1 cellular context compared by ENCODE assay signal in genomic region chr11:43197357-43197756, GRCh38.
TF ChIP-seq lines count a peak whose summit lies in the region.

No MANE protein-coding gene starts in this region.

TF ChIP-seq in GM23338, 12 proteins besides CTCF, POLR2A, EP300 and RAD21 (continued from another document):
- TF ChIP-seq ZNF462 (CRISPR knock-in tag; IDR thresholded peaks at IDR 0.05), result no peak
